In the genomic region with DNA sequence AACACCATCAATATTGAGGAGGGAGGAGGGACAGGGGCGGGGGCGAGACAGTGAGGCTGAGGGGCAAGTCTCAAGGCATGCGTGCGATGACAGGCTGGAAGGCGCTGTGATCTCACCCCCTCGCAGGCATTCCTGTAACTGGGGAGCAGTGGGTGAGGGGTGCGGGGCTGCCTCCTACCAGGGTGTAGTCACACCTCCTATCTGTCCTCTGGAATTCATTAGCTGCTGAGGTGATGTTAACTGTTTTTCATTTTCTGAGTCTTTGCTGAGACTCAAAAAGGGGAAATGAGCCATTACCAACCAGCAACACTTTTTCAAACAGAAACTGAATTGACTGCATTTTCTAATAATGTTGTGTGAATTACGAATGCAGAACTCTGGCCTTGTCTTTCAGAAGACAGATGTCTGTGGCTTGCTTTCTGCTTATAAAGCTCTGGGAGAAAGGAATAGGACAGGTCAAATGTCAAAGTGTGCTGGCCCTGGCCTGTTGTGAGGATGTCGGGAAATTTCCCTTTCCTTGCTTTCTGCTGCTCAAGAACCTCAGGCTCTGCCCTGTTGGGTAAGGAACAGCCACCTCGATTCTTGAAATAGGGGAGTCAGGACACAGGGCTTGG, we compare ENCODE assay signal across 12 cellular contexts. TPM values are rescaled to one million over a fixed set of nuclear protein-coding genes. Genes with fewer than 3 reads are reported as not detected.
DNase-seq lines count a peak whose midpoint lies in the region; ATAC-seq and TF ChIP-seq lines count a peak whose summit lies in the region.
"Had no signal": no experiment of that assay in that cellular context is flagged by ENCODE, and none has a peak within 500 bp of the region (broad histone marks: within the 10 kb centered on the region; RNA-seq: fewer than 3 reads in every experiment).

No MANE protein-coding gene starts in this region.

- no peak overlapping the region for H3K18ac ChIP-seq in neuronal stem cell (ENCODE audit: low read length)

- H3K14ac ChIP-seq in neuronal stem cell (ENCODE audit: low read length): no peak overlapping the region

- H3K4me3 ChIP-seq in neuronal stem cell (ENCODE audit: low read length in 2 of 2): no peak overlapping the region

- no CpG with 5 or more reads among the region's 10 CpGs for WGBS in neuronal stem cell (ENCODE audit: extremely low coverage in 2 of 2, insufficient read length in 2 of 2, insufficient replicate concordance in 1 of 2), 2 donors

- no peaks in the 10 kb centered on the region for H3K36me3 Mint-ChIP-seq in natural killer cell

- H2BK12ac ChIP-seq in neuronal stem cell (ENCODE audit: low read length): no peak overlapping the region

- H3K9me3 Mint-ChIP-seq in natural killer cell: no peaks in the 10 kb centered on the region

- no peak overlapping the region for H2BK15ac ChIP-seq in neuronal stem cell (ENCODE audit: low read length)

- H3K23ac ChIP-seq in neuronal stem cell (ENCODE audit: low read depth, low read length, poor library complexity): no peak overlapping the region

- ATAC-seq in GM18861 (IDR thresholded peaks at IDR 0.05; ENCODE audit: unreplicated experiment) (peak; percentile 37), HG02610 (IDR thresholded peaks at IDR 0.05; ENCODE audit: unreplicated experiment) (peak; percentile 45), natural killer cell (no peak)

- intact Hi-C loops in natural killer cell (cut with micrococcal nuclease): no loop called here

- peaks cover 6% of the 10 kb centered on the region in 2 donors for H3K4me1 Mint-ChIP-seq in natural killer cell

- H3K27me3 ChIP-seq in neuronal stem cell (ENCODE audit: control insufficient read depth in 3 of 3, insufficient read depth in 3 of 3, low read depth in 1 of 3, low read length in 3 of 3): peaks cover 0 to 56% (median 0%) of the 10 kb centered on the region in 3 experiments
- H3K27me3 ChIP-seq: neutrophil had no signal

- no peak overlapping the region for H2AFZ ChIP-seq in neuronal stem cell (ENCODE audit: low read length)

- H4K8ac ChIP-seq in neuronal stem cell (ENCODE audit: low read depth, low read length): no peak overlapping the region

- H3K4me1 ChIP-seq in neuronal stem cell (ENCODE audit: control insufficient read depth in 2 of 2, insufficient read depth in 1 of 2, low read depth in 1 of 2, low read length in 2 of 2): peaks cover 4 to 6% of the 10 kb centered on the region in 2 donors

- H3K4me2 ChIP-seq in neuronal stem cell (ENCODE audit: insufficient read depth, low read length, poor library complexity, severe bottlenecking): no peak overlapping the region

- no peak overlapping the region for H2BK5ac ChIP-seq in neuronal stem cell (ENCODE audit: low read length)

- DNase-seq in MV-4-11 (lab: John Stamatoyannopoulos, UW): peak; percentile 83
- DNase-seq in neuronal stem cell (ENCODE audit: low spot score): no peak
- no peak for DNase-seq in T-helper 1 cell
- DNase-seq in activated CD4-positive, alpha-beta T cell treated with anti-CD3 and anti-CD28 coated beads, Interleukin-2, amount 50 U/mL, for 48 hours: no peak
- no peak for DNase-seq in stimulated activated CD4-positive, alpha-beta T cell treated with anti-CD3 and anti-CD28 coated beads, Interleukin-4, amount 100 ng/mL, for 1 hour
- no peak for DNase-seq in natural killer cell
- DNase-seq: HCEC 1CT, NCI-H1105 treated with DMSO at 0.1 percent for 48 hours, Right ventricle myocardium superior had no signal

- no peaks in the 10 kb centered on the region for H3K79me1 ChIP-seq in neuronal stem cell (ENCODE audit: low read depth, low read length)

- H3K27me3 Mint-ChIP-seq in natural killer cell (ENCODE audit: low read depth in 2 of 2): peaks cover 2 to 8% of the 10 kb centered on the region in 2 donors

- no peak overlapping the region for H3K27ac ChIP-seq in neuronal stem cell (replicated peaks; ENCODE audit: low read length)

- no peak for TF ChIP-seq CTCF in natural killer cell (IDR thresholded peaks at IDR 0.05)

- H4K91ac ChIP-seq in neuronal stem cell (ENCODE audit: low read depth, low read length, poor library complexity): no peak overlapping the region

- H3K36me3 ChIP-seq in neuronal stem cell (replicated peaks in 1 of 2; ENCODE audit: control insufficient read depth in 2 of 2, insufficient read depth in 2 of 2, low read length in 2 of 2): no peaks in the 10 kb centered on the region
- H3K36me3 ChIP-seq: neutrophil had no signal

- H3K27ac Mint-ChIP-seq in natural killer cell: no peak overlapping the region

- peak overlapping the region; percentile 39 for H3K9ac ChIP-seq in neuronal stem cell (ENCODE audit: low read depth, low read length, poor library complexity)

- H2BK120ac ChIP-seq in neuronal stem cell (ENCODE audit: low read depth, low read length): no peak overlapping the region

- H3K9me3 ChIP-seq in neuronal stem cell (replicated peaks in 1 of 2; ENCODE audit: control insufficient read depth in 2 of 2, insufficient read depth in 1 of 2, low read depth in 1 of 2, low read length in 2 of 2): no peaks in the 10 kb centered on the region
- H3K9me3 ChIP-seq: neutrophil had no signal

- H3K4me3 Mint-ChIP-seq in natural killer cell: no peak overlapping the region

- H2AK5ac ChIP-seq in neuronal stem cell (ENCODE audit: low read depth, low read length): no peak overlapping the region

- H3K4ac ChIP-seq in neuronal stem cell (ENCODE audit: low read length): no peak overlapping the region

RNA-seq across cellular contexts. Expression of a gene that starts 23.7 kb away (rescaled TPM):
- 1.6 TPM for polyA plus RNA-seq in neuronal stem cell (2013, experiment 1 of 2)
- 1.8 TPM for polyA plus RNA-seq in neuronal stem cell (2013, experiment 2 of 2)
- 1 to 10 TPM; 1.2 to 6.0 (median 4.3) TPM for total RNA-seq in natural killer cell

RNA-seq across cellular contexts. Expression of a gene that starts 53.9 kb away (rescaled TPM):
- 5.2 TPM for polyA plus RNA-seq in neuronal stem cell (2013, experiment 1 of 2)
- 5.5 TPM for polyA plus RNA-seq in neuronal stem cell (2013, experiment 2 of 2)
- 1 to 10 TPM; 4.0 to 6.6 (median 5.3) TPM for total RNA-seq in natural killer cell

Comparison
In these comparisons a context has a peak if more than half of its experiments do, and no peak if none do; other contexts are left out.
1. ATAC-seq: peak in GM18861 (single experiment) and HG02610 (single experiment); none in natural killer cell (0 of 3).